Comparison of ENCODE assay signal across 10 cellular contexts in genomic region chr12:24212496-24212895, GRCh38.
"Had no signal": no experiment of that assay in that cellular context is flagged by ENCODE, and none has a peak within 500 bp of the region (broad histone marks: within the 10 kb centered on the region; RNA-seq: fewer than 3 reads in every experiment).

No MANE protein-coding gene starts in this region.

- ATAC-seq: activated CD8-positive, alpha-beta T cell treated with anti-CD3 and anti-CD28 coated beads, Interleukin-2, amount 10 ng/mL, durations not matched to agents 7 days and 5 days; activated naive CD8-positive, alpha-beta T cell treated with anti-CD3 and anti-CD28 coated beads, Interleukin-2, amount 50 U/mL, for 24 hours; WTC11 had no signal

- DNase-seq: activated CD4-positive, alpha-beta T cell treated with anti-CD3 and anti-CD28 coated beads for 48 hours; activated CD8-positive, alpha-beta memory T cell treated with anti-CD3 and anti-CD28 coated beads, Interleukin-2, amount 50 U/mL, for 48 hours; activated CD8-positive, alpha-beta T cell treated with anti-CD3 and anti-CD28 coated beads, Interleukin-2, amount 10 ng/mL, durations not matched to agents 7 days and 5 days; activated naive CD4-positive, alpha-beta T cell; activated naive CD8-positive, alpha-beta T cell treated with anti-CD3 and anti-CD28 coated beads, Interleukin-2, amount 50 U/mL, for 24 hours; ovary; stimulated activated CD4-positive, alpha-beta T cell treated with anti-CD3 and anti-CD28 coated beads, Interleukin-2, amount 100 ng/mL, for 48 hours; stimulated activated naive CD4-positive, alpha-beta T cell treated with Interleukin-2 at 50 U/mL for 16 hours; trophoblast cell had no signal
